ENCODE assay signal across 1 cellular context in genomic region chr13:113296842-113297369, GRCh38.
A peak's percentile ranks its signal among the peaks of the same experiment; 100 is the strongest.
TF ChIP-seq lines count a peak whose summit lies in the region.

Gene LAMP1, plus strand, starts transcription at chr13:113297239. Its CDS starts 196 bp downstream, at chr13:113297435.

TF ChIP-seq in HepG2, 621 proteins besides CTCF, POLR2A, EP300 and RAD21 (continued from another document and continues in another):
- 0 out of 2 replicates have a peak, but pooled peaks have one; percentile 42 for TF ChIP-seq AKNA (CRISPR knock-in tag; IDR thresholded peaks at IDR 0.05; ENCODE audit: borderline replicate concordance)
- peak; percentile 75; the same call in 1 of the 2 replicates for TF ChIP-seq ZSCAN9 (CRISPR knock-in tag; IDR thresholded peaks at IDR 0.05; ENCODE audit: borderline replicate concordance)
- no peak for TF ChIP-seq DDIT3 (CRISPR knock-in tag; IDR thresholded peaks at IDR 0.05)
- peak; percentile 90; the same call in 1 of the 2 replicates for TF ChIP-seq THAP8 (CRISPR knock-in tag; IDR thresholded peaks at IDR 0.05; ENCODE audit: borderline replicate concordance)
- peak; percentile 84 for TF ChIP-seq MIER2 (CRISPR knock-in tag; IDR thresholded peaks at IDR 0.05)
- no peak for TF ChIP-seq PLRG1 (conservative IDR thresholded peaks at IDR 0.05)
- peak; percentile 49; the same call in 1 of the 2 replicates for TF ChIP-seq ZBTB21 (CRISPR knock-in tag; IDR thresholded peaks at IDR 0.05)
- peak; percentile 87; the same call in 1 of the 2 replicates for TF ChIP-seq ZNF224 (CRISPR knock-in tag; IDR thresholded peaks at IDR 0.05)
- no peak for TF ChIP-seq MZF1 (CRISPR knock-in tag; IDR thresholded peaks at IDR 0.05; ENCODE audit: borderline replicate concordance)
- TF ChIP-seq NFYB (CRISPR knock-in tag; IDR thresholded peaks at IDR 0.05): peak; percentile 43
- TF ChIP-seq MAF1 (CRISPR knock-in tag; IDR thresholded peaks at IDR 0.05; ENCODE audit: borderline replicate concordance): 0 out of 2 replicates have a peak, but pooled peaks have one; percentile 65
- TF ChIP-seq ZNF687 (CRISPR knock-in tag; IDR thresholded peaks at IDR 0.05): peak; percentile 97
- TF ChIP-seq HHEX (CRISPR knock-in tag; IDR thresholded peaks at IDR 0.05): no peak
- no peak; the same call in 1 of the 2 replicates for TF ChIP-seq PBX3 (CRISPR knock-in tag; IDR thresholded peaks at IDR 0.05; ENCODE audit: borderline replicate concordance)
- peak; percentile 96 for TF ChIP-seq MXD1 (CRISPR knock-in tag; IDR thresholded peaks at IDR 0.05)
- no peak; the same call in 1 of the 2 replicates for TF ChIP-seq SNAPC5 (CRISPR knock-in tag; IDR thresholded peaks at IDR 0.05; ENCODE audit: borderline replicate concordance)
- TF ChIP-seq HNF4A (CRISPR knock-in tag; IDR thresholded peaks at IDR 0.05): peak; percentile 55
- TF ChIP-seq KDM3A (CRISPR knock-in tag; IDR thresholded peaks at IDR 0.05; ENCODE audit: low read depth): peak; percentile 95
- TF ChIP-seq ZBTB34 (CRISPR knock-in tag; IDR thresholded peaks at IDR 0.05): no peak
- TF ChIP-seq SMARCE1 (IDR thresholded peaks at IDR 0.05; ENCODE audit: borderline replicate concordance): no peak
- TF ChIP-seq ELK4 (CRISPR knock-in tag; IDR thresholded peaks at IDR 0.05; ENCODE audit: borderline replicate concordance): 0 out of 2 replicates have a peak, but pooled peaks have one; percentile 28
- peak; percentile 89 for TF ChIP-seq TBL1XR1 (IDR thresholded peaks at IDR 0.05; ENCODE audit: borderline replicate concordance, low read length, partially characterized antibody)
- TF ChIP-seq ISX (CRISPR knock-in tag; conservative IDR thresholded peaks at IDR 0.05): peak; percentile 50; the same call in 1 of the 2 replicates
- no peak for TF ChIP-seq ZFP36L2 (CRISPR knock-in tag; IDR thresholded peaks at IDR 0.05)
- TF ChIP-seq HNF1B (CRISPR knock-in tag; IDR thresholded peaks at IDR 0.05): peak; percentile 84
- no peak for TF ChIP-seq ZNF570 (CRISPR knock-in tag; IDR thresholded peaks at IDR 0.05; ENCODE audit: borderline replicate concordance)
- peak; percentile 61 for TF ChIP-seq U2AF1 (optimal IDR thresholded peaks at IDR 0.05; ENCODE audit: low read depth, low read length)
- TF ChIP-seq CREM (IDR thresholded peaks at IDR 0.05): no peak; the same call in 1 of the 2 replicates
- TF ChIP-seq CREM (CRISPR knock-in tag; IDR thresholded peaks at IDR 0.05): 0 out of 2 replicates have a peak, but pooled peaks have one; percentile 24
- TF ChIP-seq PLSCR1 (CRISPR knock-in tag; IDR thresholded peaks at IDR 0.05; ENCODE audit: borderline replicate concordance): no peak
- peak; percentile 77; the same call in 1 of the 2 replicates for TF ChIP-seq PPARG (CRISPR knock-in tag; conservative IDR thresholded peaks at IDR 0.05)
- peak; percentile 93 for TF ChIP-seq ZNF709 (CRISPR knock-in tag; IDR thresholded peaks at IDR 0.05)
- TF ChIP-seq ZBTB1 (CRISPR knock-in tag; IDR thresholded peaks at IDR 0.05; ENCODE audit: borderline replicate concordance): peak; percentile 93; the same call in 1 of the 2 replicates
- no peak for TF ChIP-seq RORA (CRISPR knock-in tag; IDR thresholded peaks at IDR 0.05)
- TF ChIP-seq PHF20 (CRISPR knock-in tag; IDR thresholded peaks at IDR 0.05): peak; percentile 100
- TF ChIP-seq HMG20A (CRISPR knock-in tag; IDR thresholded peaks at IDR 0.05; ENCODE audit: borderline replicate concordance): peak; percentile 49
- TF ChIP-seq MAX (IDR thresholded peaks at IDR 0.05): peak; percentile 100
